ENCODE assay signal across 1 cellular context in genomic region chr3:152376351-152377183, GRCh38.
TF ChIP-seq lines count a peak whose summit lies in the region.

No MANE protein-coding gene starts in this region.

TF ChIP-seq in K562, 482 proteins besides CTCF, POLR2A, EP300 and RAD21 (continued from another document and continues in another):
- TF ChIP-seq, protein P1, sequence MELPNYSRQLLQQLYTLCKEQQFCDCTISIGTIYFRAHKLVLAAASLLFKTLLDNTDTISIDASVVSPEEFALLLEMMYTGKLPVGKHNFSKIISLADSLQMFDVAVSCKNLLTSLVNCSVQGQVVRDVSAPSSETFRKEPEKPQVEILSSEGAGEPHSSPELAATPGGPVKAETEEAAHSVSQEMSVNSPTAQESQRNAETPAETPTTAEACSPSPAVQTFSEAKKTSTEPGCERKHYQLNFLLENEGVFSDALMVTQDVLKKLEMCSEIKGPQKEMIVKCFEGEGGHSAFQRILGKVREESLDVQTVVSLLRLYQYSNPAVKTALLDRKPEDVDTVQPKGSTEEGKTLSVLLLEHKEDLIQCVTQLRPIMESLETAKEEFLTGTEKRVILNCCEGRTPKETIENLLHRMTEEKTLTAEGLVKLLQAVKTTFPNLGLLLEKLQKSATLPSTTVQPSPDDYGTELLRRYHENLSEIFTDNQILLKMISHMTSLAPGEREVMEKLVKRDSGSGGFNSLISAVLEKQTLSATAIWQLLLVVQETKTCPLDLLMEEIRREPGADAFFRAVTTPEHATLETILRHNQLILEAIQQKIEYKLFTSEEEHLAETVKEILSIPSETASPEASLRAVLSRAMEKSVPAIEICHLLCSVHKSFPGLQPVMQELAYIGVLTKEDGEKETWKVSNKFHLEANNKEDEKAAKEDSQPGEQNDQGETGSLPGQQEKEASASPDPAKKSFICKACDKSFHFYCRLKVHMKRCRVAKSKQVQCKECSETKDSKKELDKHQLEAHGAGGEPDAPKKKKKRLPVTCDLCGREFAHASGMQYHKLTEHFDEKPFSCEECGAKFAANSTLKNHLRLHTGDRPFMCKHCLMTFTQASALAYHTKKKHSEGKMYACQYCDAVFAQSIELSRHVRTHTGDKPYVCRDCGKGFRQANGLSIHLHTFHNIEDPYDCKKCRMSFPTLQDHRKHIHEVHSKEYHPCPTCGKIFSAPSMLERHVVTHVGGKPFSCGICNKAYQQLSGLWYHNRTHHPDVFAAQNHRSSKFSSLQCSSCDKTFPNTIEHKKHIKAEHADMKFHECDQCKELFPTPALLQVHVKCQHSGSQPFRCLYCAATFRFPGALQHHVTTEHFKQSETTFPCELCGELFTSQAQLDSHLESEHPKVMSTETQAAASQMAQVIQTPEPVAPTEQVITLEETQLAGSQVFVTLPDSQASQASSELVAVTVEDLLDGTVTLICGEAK (IDR thresholded peaks at IDR 0.05), result peak; percentile 48; the same call in 1 of the 2 replicates
- TF ChIP-seq, protein P1 (CRISPR knock-in tag; IDR thresholded peaks at IDR 0.05), result no peak
- peak; percentile 69; the same call in 1 of the 2 replicates for TF ChIP-seq KAT7 (CRISPR knock-in tag; IDR thresholded peaks at IDR 0.05; ENCODE audit: borderline replicate concordance)
- TF ChIP-seq ZNF3 (CRISPR knock-in tag; IDR thresholded peaks at IDR 0.05), result no peak
- no peak for TF ChIP-seq ZNF217 (CRISPR knock-in tag; IDR thresholded peaks at IDR 0.05)
- TF ChIP-seq TEAD1 (CRISPR knock-in tag; IDR thresholded peaks at IDR 0.05), result no peak
- TF ChIP-seq TBL1XR1 (IDR thresholded peaks at IDR 0.05; ENCODE audit: low read length in 2 of 2), result no peak
- no peak for TF ChIP-seq ESRRA (IDR thresholded peaks at IDR 0.05; ENCODE audit: borderline replicate concordance, low read depth)
- TF ChIP-seq FOXM1 (IDR thresholded peaks at IDR 0.05; ENCODE audit: low read depth), result no peak
- TF ChIP-seq FOXM1 (CRISPR knock-in tag; IDR thresholded peaks at IDR 0.05; ENCODE audit: low read depth), result no peak
- peak; percentile 79 for TF ChIP-seq CHAMP1 (IDR thresholded peaks at IDR 0.05)
- no peak for TF ChIP-seq ZFP30 (CRISPR knock-in tag; IDR thresholded peaks at IDR 0.05; ENCODE audit: borderline replicate concordance)
- TF ChIP-seq CC2D1A (IDR thresholded peaks at IDR 0.05), result peak; percentile 68; the same call in 1 of the 2 replicates
- no peak for TF ChIP-seq RHOXF2B (CRISPR knock-in tag; conservative IDR thresholded peaks at IDR 0.05)
- TF ChIP-seq FOXA3 (CRISPR knock-in tag; conservative IDR thresholded peaks at IDR 0.05 in 1 of 2, IDR thresholded peaks at IDR 0.05 in 1 of 2), result no peak
- 0 out of 2 replicates have a peak, but pooled peaks have one; percentile 11 for TF ChIP-seq ATF7 (IDR thresholded peaks at IDR 0.05)
- TF ChIP-seq CREB1 (IDR thresholded peaks at IDR 0.05), result no peak
- no peak for TF ChIP-seq CREB1 (CRISPR knock-in tag; IDR thresholded peaks at IDR 0.05)
- no peak for TF ChIP-seq NFXL1 (CRISPR knock-in tag; IDR thresholded peaks at IDR 0.05)
- TF ChIP-seq, protein P2, sequence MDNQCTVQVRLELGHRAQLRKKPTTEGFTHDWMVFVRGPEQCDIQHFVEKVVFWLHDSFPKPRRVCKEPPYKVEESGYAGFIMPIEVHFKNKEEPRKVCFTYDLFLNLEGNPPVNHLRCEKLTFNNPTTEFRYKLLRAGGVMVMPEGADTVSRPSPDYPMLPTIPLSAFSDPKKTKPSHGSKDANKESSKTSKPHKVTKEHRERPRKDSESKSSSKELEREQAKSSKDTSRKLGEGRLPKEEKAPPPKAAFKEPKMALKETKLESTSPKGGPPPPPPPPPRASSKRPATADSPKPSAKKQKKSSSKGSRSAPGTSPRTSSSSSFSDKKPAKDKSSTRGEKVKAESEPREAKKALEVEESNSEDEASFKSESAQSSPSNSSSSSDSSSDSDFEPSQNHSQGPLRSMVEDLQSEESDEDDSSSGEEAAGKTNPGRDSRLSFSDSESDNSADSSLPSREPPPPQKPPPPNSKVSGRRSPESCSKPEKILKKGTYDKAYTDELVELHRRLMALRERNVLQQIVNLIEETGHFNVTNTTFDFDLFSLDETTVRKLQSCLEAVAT (IDR thresholded peaks at IDR 0.05), result peak in 1 of 2 experiments; percentile 78; a peak in 2 of 4 replicates
- TF ChIP-seq ZNF224 (CRISPR knock-in tag; IDR thresholded peaks at IDR 0.05), result no peak
- TF ChIP-seq, protein P3, sequence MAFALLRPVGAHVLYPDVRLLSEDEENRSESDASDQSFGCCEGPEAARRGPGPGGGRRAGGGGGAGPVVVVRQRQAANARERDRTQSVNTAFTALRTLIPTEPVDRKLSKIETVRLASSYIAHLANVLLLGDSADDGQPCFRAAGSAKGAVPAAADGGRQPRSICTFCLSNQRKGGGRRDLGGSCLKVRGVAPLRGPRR (CRISPR knock-in tag; IDR thresholded peaks at IDR 0.05), result no peak
- no peak for TF ChIP-seq XRCC5 (IDR thresholded peaks at IDR 0.05; ENCODE audit: low read depth, low read length)
- peak; percentile 54; the same call in 1 of the 2 replicates for TF ChIP-seq NBN (IDR thresholded peaks at IDR 0.05; ENCODE audit: low read depth)
- no peak for TF ChIP-seq BRF1 (IDR thresholded peaks at IDR 0.05; ENCODE audit: borderline replicate concordance, extremely low read depth, insufficient read length)
- no peak for TF ChIP-seq ZNF561 (CRISPR knock-in tag; conservative IDR thresholded peaks at IDR 0.05)
- no peak for TF ChIP-seq PHF8 (IDR thresholded peaks at IDR 0.05; ENCODE audit: borderline replicate concordance, low read length)
- TF ChIP-seq, protein P4, sequence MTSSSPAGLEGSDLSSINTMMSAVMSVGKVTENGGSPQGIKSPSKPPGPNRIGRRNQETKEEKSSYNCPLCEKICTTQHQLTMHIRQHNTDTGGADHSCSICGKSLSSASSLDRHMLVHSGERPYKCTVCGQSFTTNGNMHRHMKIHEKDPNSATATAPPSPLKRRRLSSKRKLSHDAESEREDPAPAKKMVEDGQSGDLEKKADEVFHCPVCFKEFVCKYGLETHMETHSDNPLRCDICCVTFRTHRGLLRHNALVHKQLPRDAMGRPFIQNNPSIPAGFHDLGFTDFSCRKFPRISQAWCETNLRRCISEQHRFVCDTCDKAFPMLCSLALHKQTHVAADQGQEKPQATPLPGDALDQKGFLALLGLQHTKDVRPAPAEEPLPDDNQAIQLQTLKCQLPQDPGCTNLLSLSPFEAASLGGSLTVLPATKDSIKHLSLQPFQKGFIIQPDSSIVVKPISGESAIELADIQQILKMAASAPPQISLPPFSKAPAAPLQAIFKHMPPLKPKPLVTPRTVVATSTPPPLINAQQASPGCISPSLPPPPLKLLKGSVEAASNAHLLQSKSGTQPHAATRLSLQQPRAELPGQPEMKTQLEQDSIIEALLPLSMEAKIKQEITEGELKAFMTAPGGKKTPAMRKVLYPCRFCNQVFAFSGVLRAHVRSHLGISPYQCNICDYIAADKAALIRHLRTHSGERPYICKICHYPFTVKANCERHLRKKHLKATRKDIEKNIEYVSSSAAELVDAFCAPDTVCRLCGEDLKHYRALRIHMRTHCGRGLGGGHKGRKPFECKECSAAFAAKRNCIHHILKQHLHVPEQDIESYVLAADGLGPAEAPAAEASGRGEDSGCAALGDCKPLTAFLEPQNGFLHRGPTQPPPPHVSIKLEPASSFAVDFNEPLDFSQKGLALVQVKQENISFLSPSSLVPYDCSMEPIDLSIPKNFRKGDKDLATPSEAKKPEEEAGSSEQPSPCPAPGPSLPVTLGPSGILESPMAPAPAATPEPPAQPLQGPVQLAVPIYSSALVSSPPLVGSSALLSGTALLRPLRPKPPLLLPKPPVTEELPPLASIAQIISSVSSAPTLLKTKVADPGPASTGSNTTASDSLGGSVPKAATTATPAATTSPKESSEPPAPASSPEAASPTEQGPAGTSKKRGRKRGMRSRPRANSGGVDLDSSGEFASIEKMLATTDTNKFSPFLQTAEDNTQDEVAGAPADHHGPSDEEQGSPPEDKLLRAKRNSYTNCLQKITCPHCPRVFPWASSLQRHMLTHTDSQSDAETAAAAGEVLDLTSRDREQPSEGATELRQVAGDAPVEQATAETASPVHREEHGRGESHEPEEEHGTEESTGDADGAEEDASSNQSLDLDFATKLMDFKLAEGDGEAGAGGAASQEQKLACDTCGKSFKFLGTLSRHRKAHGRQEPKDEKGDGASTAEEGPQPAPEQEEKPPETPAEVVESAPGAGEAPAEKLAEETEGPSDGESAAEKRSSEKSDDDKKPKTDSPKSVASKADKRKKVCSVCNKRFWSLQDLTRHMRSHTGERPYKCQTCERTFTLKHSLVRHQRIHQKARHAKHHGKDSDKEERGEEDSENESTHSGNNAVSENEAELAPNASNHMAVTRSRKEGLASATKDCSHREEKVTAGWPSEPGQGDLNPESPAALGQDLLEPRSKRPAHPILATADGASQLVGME (CRISPR knock-in tag; IDR thresholded peaks at IDR 0.05), result no peak
- no peak for TF ChIP-seq SREBF1 (IDR thresholded peaks at IDR 0.05; ENCODE audit: borderline replicate concordance, low read depth, low read length)
- no peak for TF ChIP-seq ZNF134 (CRISPR knock-in tag; conservative IDR thresholded peaks at IDR 0.05)
- TF ChIP-seq, protein P5, sequence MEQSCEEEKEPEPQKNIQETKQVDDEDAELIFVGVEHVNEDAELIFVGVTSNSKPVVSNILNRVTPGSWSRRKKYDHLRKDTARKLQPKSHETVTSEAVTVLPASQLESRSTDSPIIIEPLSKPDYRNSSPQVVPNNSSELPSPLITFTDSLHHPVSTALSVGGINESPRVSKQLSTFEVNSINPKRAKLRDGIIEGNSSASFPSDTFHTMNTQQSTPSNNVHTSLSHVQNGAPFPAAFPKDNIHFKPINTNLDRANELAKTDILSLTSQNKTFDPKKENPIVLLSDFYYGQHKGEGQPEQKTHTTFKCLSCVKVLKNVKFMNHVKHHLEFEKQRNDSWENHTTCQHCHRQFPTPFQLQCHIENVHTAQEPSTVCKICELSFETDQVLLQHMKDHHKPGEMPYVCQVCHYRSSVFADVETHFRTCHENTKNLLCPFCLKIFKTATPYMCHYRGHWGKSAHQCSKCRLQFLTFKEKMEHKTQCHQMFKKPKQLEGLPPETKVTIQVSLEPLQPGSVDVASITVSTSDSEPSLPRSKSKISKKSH (CRISPR knock-in tag; IDR thresholded peaks at IDR 0.05), result no peak
- no peak for TF ChIP-seq SRSF1 (IDR thresholded peaks at IDR 0.05; ENCODE audit: low read depth, low read length)
- TF ChIP-seq ARID1B (IDR thresholded peaks at IDR 0.05), result peak; percentile 67
- no peak for TF ChIP-seq FIP1L1 (IDR thresholded peaks at IDR 0.05; ENCODE audit: low read depth, low read length, poor library complexity, severe bottlenecking)
- TF ChIP-seq YBX1 (IDR thresholded peaks at IDR 0.05), result no peak
- no peak for TF ChIP-seq ZBED1 (IDR thresholded peaks at IDR 0.05)
- TF ChIP-seq ZNF668 (CRISPR knock-in tag; IDR thresholded peaks at IDR 0.05), result no peak
- peak; percentile 83 for TF ChIP-seq C11orf30 (IDR thresholded peaks at IDR 0.05; ENCODE audit: low read depth)
- no peak for TF ChIP-seq GTF2F1 (IDR thresholded peaks at IDR 0.05; ENCODE audit: low read depth, low read length)
- TF ChIP-seq XRCC4 (IDR thresholded peaks at IDR 0.05; ENCODE audit: extremely low read depth, insufficient read depth, insufficient read length), result no peak
- no peak for TF ChIP-seq TAF15 (IDR thresholded peaks at IDR 0.05; ENCODE audit: low read depth, low read length)
- TF ChIP-seq PRPF4 (IDR thresholded peaks at IDR 0.05; ENCODE audit: insufficient read depth, low read depth, low read length, poor library complexity, severe bottlenecking), result no peak
- no peak; the same call in 1 of the 2 replicates for TF ChIP-seq CTBP1 (IDR thresholded peaks at IDR 0.05; ENCODE audit: borderline replicate concordance)
- peak in 1 of 2 experiments; percentile 42; a peak in 1 of 4 replicates for TF ChIP-seq TRIM24 (IDR thresholded peaks at IDR 0.05)
- no peak for TF ChIP-seq ADNP (tag; IDR thresholded peaks at IDR 0.05)
- TF ChIP-seq ZNF239 (CRISPR knock-in tag; IDR thresholded peaks at IDR 0.05), result no peak
- 0 out of 2 replicates have a peak, but pooled peaks have one; percentile 70 for TF ChIP-seq HDGF (IDR thresholded peaks at IDR 0.05)
- no peak for TF ChIP-seq STAT5B (CRISPR knock-in tag; IDR thresholded peaks at IDR 0.05)
- TF ChIP-seq NCOA1 (IDR thresholded peaks at IDR 0.05; ENCODE audit: low read depth), result peak; percentile 43; the same call in 1 of the 2 replicates
- TF ChIP-seq ZFP1 (CRISPR knock-in tag; IDR thresholded peaks at IDR 0.05), result no peak
- TF ChIP-seq ZNF584 (CRISPR knock-in tag; IDR thresholded peaks at IDR 0.05; ENCODE audit: low read depth), result no peak
